In the genomic region with DNA sequence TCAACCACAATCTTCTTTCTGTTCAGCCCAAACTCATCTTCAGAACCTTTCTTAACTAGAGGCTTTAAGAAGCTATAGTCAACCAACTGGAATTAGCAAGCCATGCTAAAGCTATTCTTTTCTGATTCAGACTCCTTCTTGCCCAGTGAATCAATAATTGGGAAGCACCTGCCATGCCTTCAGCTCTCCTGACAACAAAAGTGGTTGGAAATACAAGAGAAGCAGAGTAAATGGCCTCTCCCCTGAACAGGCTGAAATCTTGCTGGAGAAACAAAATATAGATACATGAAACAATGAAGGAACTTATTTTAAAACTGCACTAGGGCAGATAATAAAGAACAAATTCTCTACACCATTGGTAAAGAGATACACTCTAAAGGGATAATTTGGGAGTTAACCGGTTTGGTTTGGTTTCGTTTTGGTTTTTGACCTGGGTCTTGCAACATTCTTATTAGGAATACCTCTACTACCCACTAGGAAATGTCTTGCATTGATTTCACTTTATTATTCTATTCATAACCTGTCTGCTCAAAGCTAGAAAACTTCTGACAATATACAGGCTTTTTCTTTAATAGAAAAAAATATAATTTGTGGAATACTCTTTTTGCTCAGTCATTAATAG, we compare ENCODE assay signal across 25 cellular contexts.
DNase-seq lines count a peak whose midpoint lies in the region; ATAC-seq, FAIRE-seq and TF ChIP-seq lines count a peak whose summit lies in the region.
"Had no signal": no experiment of that assay in that cellular context is flagged by ENCODE, and none has a peak within 500 bp of the region (broad histone marks: within the 10 kb centered on the region; RNA-seq: fewer than 3 reads in every experiment).

No MANE protein-coding gene starts in this region.

- WGBS in GM23248 (ENCODE audit: low coverage in 1 of 2, low lambda C conversion rate in 2 of 2, missing lambda C conversion rate in 2 of 2), 2 experiments = 59 to 66% methylated on average over 2 of the region's 2 CpGs

- TF ChIP-seq CTCF in keratinocyte (optimal IDR thresholded peaks at IDR 0.05 in 1 of 3, IDR thresholded peaks at IDR 0.05 in 1 of 3, conservative IDR thresholded peaks at IDR 0.05 in 1 of 3; ENCODE audit: extremely low read depth in 1 of 3, insufficient read depth in 2 of 3, low read length in 3 of 3) (no peak), osteoblast (IDR thresholded peaks at IDR 0.05; ENCODE audit: extremely low read depth, low read depth, low read length) (no peak)

- no peaks in the 10 kb centered on the region for H3K9me3 ChIP-seq in GM23248 (ENCODE audit: low read depth)
- no peaks in the 10 kb centered on the region for H3K9me3 ChIP-seq in keratinocyte (ENCODE audit: control insufficient read depth, low read depth, low read length)
- H3K9me3 ChIP-seq in osteoblast (ENCODE audit: low read depth, low read length) = no peaks in the 10 kb centered on the region
- H3K9me3 ChIP-seq: SJCRH30 had no signal

- H3K27ac ChIP-seq in GM23248 (no peak overlapping the region), keratinocyte (ENCODE audit: control insufficient read depth, insufficient read depth, low read length) (no peak overlapping the region), osteoblast (ENCODE audit: low read depth, low read length) (no peak overlapping the region)
- H3K27ac ChIP-seq: PC-9, SJCRH30 had no signal

- H3K27me3 ChIP-seq in GM23248 (replicated peaks; ENCODE audit: insufficient read depth) (no peaks in the 10 kb centered on the region), keratinocyte (ENCODE audit: control insufficient read depth, extremely low read depth, insufficient read depth, low read length) (no peaks in the 10 kb centered on the region), osteoblast (ENCODE audit: insufficient read depth, low read length) (no peaks in the 10 kb centered on the region)
- H3K27me3 ChIP-seq: SJCRH30 had no signal

- peaks cover 10% of the 10 kb centered on the region for H3K27me3 Mint-ChIP-seq in activated CD4-positive, alpha-beta T cell treated with anti-CD3 and anti-CD28 coated beads, Interleukin-2, amount 10 ng/mL, durations not matched to agents 24 days and 14 days

- H3K9me2 ChIP-seq in GM23248 (ENCODE audit: insufficient read depth) = no peaks in the 10 kb centered on the region

- no peaks in the 10 kb centered on the region for H3K9me1 ChIP-seq in keratinocyte (ENCODE audit: control insufficient read depth, extremely low read depth, insufficient read depth, low read length)

- H4K20me1 ChIP-seq in GM23248 (ENCODE audit: insufficient read depth) = no peaks in the 10 kb centered on the region
- no peaks in the 10 kb centered on the region for H4K20me1 ChIP-seq in keratinocyte (ENCODE audit: control insufficient read depth, extremely low read depth, insufficient read depth, low read length)
- H4K20me1 ChIP-seq in osteoblast (ENCODE audit: insufficient read depth, low read length) = no peaks in the 10 kb centered on the region

- no peaks in the 10 kb centered on the region for H3K36me3 Mint-ChIP-seq in activated CD4-positive, alpha-beta T cell treated with anti-CD3 and anti-CD28 coated beads, Interleukin-2, amount 10 ng/mL, durations not matched to agents 24 days and 14 days (ENCODE audit: low read depth)

- intact Hi-C loops in activated CD4-positive, alpha-beta T cell treated with anti-CD3 and anti-CD28 coated beads, Interleukin-2, amount 10 ng/mL, durations not matched to agents 24 days and 14 days (cut with micrococcal nuclease) = no loop called here

- peak overlapping the region; percentile 6; the same call in 1 of the 2 replicates for H2AFZ ChIP-seq in GM23248
- H2AFZ ChIP-seq in keratinocyte (ENCODE audit: control insufficient read depth, low read length) = no peak overlapping the region
- peak overlapping the region; percentile 37 for H2AFZ ChIP-seq in osteoblast (ENCODE audit: low read length)
- H2AFZ ChIP-seq: PC-9 had no signal

- no peaks in the 10 kb centered on the region for H3K79me2 ChIP-seq in GM23248 (ENCODE audit: insufficient read depth)
- H3K79me2 ChIP-seq in keratinocyte (ENCODE audit: control insufficient read depth, insufficient read depth, low read length) = no peaks in the 10 kb centered on the region
- H3K79me2 ChIP-seq in osteoblast (ENCODE audit: insufficient read depth, low read length) = no peaks in the 10 kb centered on the region

- ATAC-seq in HG03342 (IDR thresholded peaks at IDR 0.05; ENCODE audit: unreplicated experiment) = no peak
- ATAC-seq: Right ventricle myocardium inferior, SK-N-SH treated with all-trans-retinoic acid at 6 μM for 48 hours had no signal

- H3K9ac ChIP-seq in GM23248 (no peak overlapping the region), keratinocyte (ENCODE audit: control insufficient read depth, extremely low read depth, insufficient read depth, low read length) (no peak overlapping the region)

- dilution Hi-C loops in keratinocyte (cut with MboI; ENCODE audit: extremely low pct_ligation_motif_present, low sequenced_read_pairs) = no loop called here

- no peak overlapping the region for H3K4me3 Mint-ChIP-seq in activated CD4-positive, alpha-beta T cell treated with anti-CD3 and anti-CD28 coated beads, Interleukin-2, amount 10 ng/mL, durations not matched to agents 24 days and 14 days
- H3K4me3 Mint-ChIP-seq: CD4-positive, alpha-beta memory T cell had no signal

- H3K27ac Mint-ChIP-seq in activated CD4-positive, alpha-beta T cell treated with anti-CD3 and anti-CD28 coated beads, Interleukin-2, amount 10 ng/mL, durations not matched to agents 24 days and 14 days = no peak overlapping the region
- H3K27ac Mint-ChIP-seq: CD4-positive, alpha-beta memory T cell had no signal

- no peaks in the 10 kb centered on the region for H3F3A ChIP-seq in GM23248 (ENCODE audit: insufficient read depth)

- peak; percentile 13 for DNase-seq in GM03348 (ENCODE audit: low spot score)
- no peak for DNase-seq in GM23248
- DNase-seq in keratinocyte (ENCODE audit: low read depth, low spot score) = no peak
- no peak for DNase-seq in osteoblast (ENCODE audit: insufficient read length, low spot score, missing footprints)
- DNase-seq in NCI-H345 treated with DMSO at 0.1 percent for 48 hours (lab: John Stamatoyannopoulos, UW; ENCODE audit: unreplicated experiment) = no peak
- no peak for DNase-seq in activated CD4-positive, alpha-beta T cell treated with anti-CD3 and anti-CD28 coated beads, Interleukin-2, amount 10 ng/mL, durations not matched to agents 24 days and 14 days
- DNase-seq: C1 segment of cervical spinal cord; CD4-positive, alpha-beta memory T cell; COR-L47; GF-D8; Kasumi-1; NCI-H1092 treated with DMSO at 0.1 percent for 48 hours; NCI-H146; NCI-H1930; NCI-H2227 treated with DMSO at 0.1 percent for 48 hours; NCI-H510A; NCI-H69; PC-9; SJCRH30 had no signal

- H3K9me3 Mint-ChIP-seq in activated CD4-positive, alpha-beta T cell treated with anti-CD3 and anti-CD28 coated beads, Interleukin-2, amount 10 ng/mL, durations not matched to agents 24 days and 14 days = no peaks in the 10 kb centered on the region

- H3K36me3 ChIP-seq in GM23248 (ENCODE audit: low read depth) (no peaks in the 10 kb centered on the region), keratinocyte (ENCODE audit: control insufficient read depth in 2 of 2, extremely low read depth in 1 of 2, insufficient read depth in 2 of 2, low read length in 2 of 2) (no peaks in the 10 kb centered on the region), osteoblast (ENCODE audit: insufficient read depth, low read length) (no peaks in the 10 kb centered on the region)
- H3K36me3 ChIP-seq: SJCRH30 had no signal

- in situ Hi-C loops in GM23248 (cut with MboI) = loop anchor here (10.0 kb wide), 1 partner anchor 372 kb away; no protein-coding TSS in a partner anchor

- H3K4me3 ChIP-seq in GM23248 (no peak overlapping the region), keratinocyte (ENCODE audit: control insufficient read depth in 2 of 3, extremely low read depth in 1 of 3, insufficient read depth in 2 of 3, low read depth in 1 of 3, low read length in 3 of 3) (no peak overlapping the region), osteoblast (ENCODE audit: insufficient read depth, low read length) (no peak overlapping the region)
- H3K4me3 ChIP-seq: PC-9, SJCRH30 had no signal

- H3K4me1 Mint-ChIP-seq in activated CD4-positive, alpha-beta T cell treated with anti-CD3 and anti-CD28 coated beads, Interleukin-2, amount 10 ng/mL, durations not matched to agents 24 days and 14 days = no peaks in the 10 kb centered on the region
- H3K4me1 Mint-ChIP-seq: CD4-positive, alpha-beta memory T cell had no signal

- no peak overlapping the region for H3K4me2 ChIP-seq in GM23248 (ENCODE audit: unreplicated experiment)
- H3K4me2 ChIP-seq in keratinocyte (ENCODE audit: control insufficient read depth, extremely low read depth, insufficient read depth, low read depth, low read length) = no peak overlapping the region
- H3K4me2 ChIP-seq in osteoblast (ENCODE audit: insufficient read depth, low read length) = no peak overlapping the region
- H3K4me2 ChIP-seq: PC-9 had no signal

- FAIRE-seq in keratinocyte (lab: Jason Lieb, UNC) = peak; percentile 23
- FAIRE-seq: GM12892, GM19239, H54 had no signal

- H3K4me1 ChIP-seq in GM23248 (ENCODE audit: insufficient read depth) = no peaks in the 10 kb centered on the region
- no peaks in the 10 kb centered on the region for H3K4me1 ChIP-seq in keratinocyte (ENCODE audit: control insufficient read depth, extremely low read depth, insufficient read depth, low read length)
- H3K4me1 ChIP-seq in osteoblast (ENCODE audit: insufficient read depth, low read length) = peaks cover 7% of the 10 kb centered on the region
- H3K4me1 ChIP-seq: SJCRH30 had no signal
